ENCODE assay signal across 13 cellular contexts in genomic region chr11:27861706-27862430, GRCh38.
DNase-seq lines count a peak whose midpoint lies in the region; ATAC-seq lines count a peak whose summit lies in the region.
"Had no signal": no experiment of that assay in that cellular context is flagged by ENCODE, and none has a peak within 500 bp of the region (broad histone marks: within the 10 kb centered on the region; RNA-seq: fewer than 3 reads in every experiment).

No MANE protein-coding gene starts in this region.

- intact Hi-C loops in head of caudate nucleus (cut with DNase I): no loop called here

- no peak for ATAC-seq in GM18502 (IDR thresholded peaks at IDR 0.05; ENCODE audit: poor library complexity, unreplicated experiment)
- ATAC-seq: activated CD8-positive, alpha-beta memory T cell treated with anti-CD3 and anti-CD28 coated beads, Interleukin-2, amount 10 ng/mL, durations not matched to agents 7 days and 5 days; body of pancreas had no signal

- peak; percentile 73 for DNase-seq in Daoy (ENCODE audit: low read depth)
- peak; percentile 51 for DNase-seq in NCI-H446 treated with DMSO at 0.1 percent for 48 hours (lab: John Stamatoyannopoulos, UW)
- peak; percentile 29 for DNase-seq in epithelial cell of prostate (ENCODE audit: low read depth, low spot score)
- peak; percentile 64 for DNase-seq in non-pigmented ciliary epithelial cell (ENCODE audit: low read depth)
- DNase-seq in head of caudate nucleus: no peak
- DNase-seq in SK-N-DZ (ENCODE audit: low spot score): no peak
- no peak for DNase-seq in NCI-H1417 treated with DMSO at 0.1 percent for 48 hours (lab: John Stamatoyannopoulos, UW)
- DNase-seq: activated CD8-positive, alpha-beta memory T cell treated with anti-CD3 and anti-CD28 coated beads, Interleukin-2, amount 10 ng/mL, durations not matched to agents 7 days and 5 days; COR-L47; NCI-H1105 treated with DMSO at 0.1 percent for 48 hours; T1000 had no signal

- H3K27ac ChIP-seq in epithelial cell of prostate: peak overlapping the region; percentile 21
- H3K27ac ChIP-seq: body of pancreas had no signal

Comparison
In these comparisons a context has a peak if more than half of its experiments do, and no peak if none do; other contexts are left out.
1. DNase-seq: peak in Daoy (single experiment), NCI-H446 treated with DMSO at 0.1 percent for 48 hours (single experiment), epithelial cell of prostate (single experiment) and non-pigmented ciliary epithelial cell (single experiment); none in head of caudate nucleus (0 of 42), SK-N-DZ (single experiment) and NCI-H1417 treated with DMSO at 0.1 percent for 48 hours (single experiment).